17 cellular contexts compared by ENCODE assay signal in genomic region chr5:76500633-76501393, GRCh38.
DNase-seq lines count a peak whose midpoint lies in the region; ATAC-seq and TF ChIP-seq lines count a peak whose summit lies in the region.
"Had no signal": no experiment of that assay in that cellular context is flagged by ENCODE, and none has a peak within 500 bp of the region (broad histone marks: within the 10 kb centered on the region; RNA-seq: fewer than 3 reads in every experiment).

No MANE protein-coding gene starts in this region.

- H3K79me2 ChIP-seq in GM23338 (replicated peaks; ENCODE audit: insufficient read depth): 0 out of 2 replicates have a peak, but pooled peaks cover 6% of the 10 kb centered on the region

- H3K27me3 Mint-ChIP-seq in GM23338 (ENCODE audit: insufficient read depth, low read depth, poor library complexity): peaks cover 9% of the 10 kb centered on the region

- ATAC-seq in left colon (peak; percentile 16), GM23338 (no peak), HG02852 (IDR thresholded peaks at IDR 0.05; ENCODE audit: unreplicated experiment) (no peak), GM21390 (IDR thresholded peaks at IDR 0.05; ENCODE audit: unreplicated experiment) (no peak)

- no peak for TF ChIP-seq CTCF in brain microvascular endothelial cell (IDR thresholded peaks at IDR 0.05; ENCODE audit: low read depth, low read length, missing control alignments)
- no peak for TF ChIP-seq CTCF in GM23338 (conservative IDR thresholded peaks at IDR 0.05; ENCODE audit: low read depth in 2 of 2)

- intact Hi-C loops in left colon (cut with DNase I, micrococcal nuclease): no loop called here

- peaks cover 3% of the 10 kb centered on the region; the same call in 1 of the 3 replicates for H3K36me3 Mint-ChIP-seq in GM23338 (ENCODE audit: low read depth)

- H3K27ac Mint-ChIP-seq in GM23338: no peak overlapping the region

- H3K9me2 ChIP-seq in GM23338 (ENCODE audit: insufficient read depth): no peaks in the 10 kb centered on the region

- no peaks in the 10 kb centered on the region for H3K36me3 ChIP-seq in MG63
- H3K36me3 ChIP-seq in brain microvascular endothelial cell (replicated peaks): no peaks in the 10 kb centered on the region
- H3K36me3 ChIP-seq in GM23338 (ENCODE audit: insufficient read depth): no peaks in the 10 kb centered on the region
- H3K36me3 ChIP-seq: Peyer's patch had no signal

- no peak overlapping the region for H3K27ac ChIP-seq in brain microvascular endothelial cell
- no peak overlapping the region for H3K27ac ChIP-seq in GM23338 (ENCODE audit: low read depth)
- H3K27ac ChIP-seq: BLaER1, KMS-11, Peyer's patch had no signal

- H4K20me1 ChIP-seq in GM23338 (replicated peaks; ENCODE audit: insufficient read depth): no peaks in the 10 kb centered on the region

- no peaks in the 10 kb centered on the region for H3K27me3 ChIP-seq in MG63
- H3K27me3 ChIP-seq in brain microvascular endothelial cell (replicated peaks): no peaks in the 10 kb centered on the region
- no peaks in the 10 kb centered on the region for H3K27me3 ChIP-seq in GM23338 (ENCODE audit: insufficient read depth)
- H3K27me3 ChIP-seq: BLaER1, Peyer's patch had no signal

- no peak overlapping the region for H2AFZ ChIP-seq in GM23338

- H3K4me2 ChIP-seq in GM23338: no peak overlapping the region
- H3K4me2 ChIP-seq: BLaER1, KMS-11 had no signal

- H3K9me3 ChIP-seq in MG63: no peaks in the 10 kb centered on the region
- H3K9me3 ChIP-seq: BLaER1, Peyer's patch had no signal

- in situ Hi-C loops in brain microvascular endothelial cell (cut with HindIII; ENCODE audit: low pct_ligation_motif_present, low sequenced_read_pairs): no loop called here

- H3K9me3 Mint-ChIP-seq in GM23338: peaks cover 2% of the 10 kb centered on the region; the same call in 2 of the 3 replicates

- no peak overlapping the region for H3K4me3 Mint-ChIP-seq in GM23338

- H3K4me1 ChIP-seq in GM23338 (ENCODE audit: insufficient read depth): peaks cover 57% of the 10 kb centered on the region
- H3K4me1 ChIP-seq: Peyer's patch had no signal

- peaks cover 62% of the 10 kb centered on the region for H3K4me1 Mint-ChIP-seq in GM23338

- DNase-seq in H4 (ENCODE audit: low spot score) (peak; percentile 56), MG63 (peak; percentile 36), brain microvascular endothelial cell (peak; percentile 7), left colon (no peak), GM23338 (ENCODE audit: low spot score) (no peak), NCI-H1930 (lab: John Stamatoyannopoulos, UW) (no peak)
- DNase-seq: COR-L47, GOT3, NCI-H1417, NCI-H2029 treated with DMSO at 0.1 percent for 48 hours, NCI-H510A treated with DMSO at 0.1 percent for 48 hours, Peyer's patch, SHP77 had no signal

- no peak overlapping the region for H3K4me3 ChIP-seq in MG63
- no peak overlapping the region for H3K4me3 ChIP-seq in brain microvascular endothelial cell (ENCODE audit: low read depth, low read length)
- no peak overlapping the region for H3K4me3 ChIP-seq in GM23338
- H3K4me3 ChIP-seq: BLaER1, Peyer's patch had no signal

- 0 out of 2 replicates have a peak, but pooled peaks cover 3% of the 10 kb centered on the region for H3F3A ChIP-seq in GM23338 (replicated peaks; ENCODE audit: low read depth)

TF ChIP-seq in GM23338, 12 proteins besides CTCF, POLR2A, EP300 and RAD21:
- no peak for TF ChIP-seq NANOG (IDR thresholded peaks at IDR 0.05; ENCODE audit: borderline replicate concordance)
- TF ChIP-seq ZNF331 (CRISPR knock-in tag; IDR thresholded peaks at IDR 0.05; ENCODE audit: low read depth): no peak
- no peak for TF ChIP-seq ZNF114 (CRISPR knock-in tag; IDR thresholded peaks at IDR 0.05)
- TF ChIP-seq EZH2phosphoT487 (IDR thresholded peaks at IDR 0.05; ENCODE audit: unreplicated experiment): no peak
- no peak for TF ChIP-seq EZH2 (IDR thresholded peaks at IDR 0.05; ENCODE audit: low read depth, unreplicated experiment)
- no peak for TF ChIP-seq CREB1 (CRISPR knock-in tag; IDR thresholded peaks at IDR 0.05; ENCODE audit: low read depth)
- no peak for TF ChIP-seq ETS1 (IDR thresholded peaks at IDR 0.05)
- no peak for TF ChIP-seq ZNF462 (CRISPR knock-in tag; IDR thresholded peaks at IDR 0.05)
- no peak for TF ChIP-seq POLR2AphosphoS5 (IDR thresholded peaks at IDR 0.05; ENCODE audit: low read depth)
- TF ChIP-seq JUNB (IDR thresholded peaks at IDR 0.05; ENCODE audit: unreplicated experiment): no peak

Comparison
In these comparisons a context has a peak if more than half of its experiments do, and no peak if none do; other contexts are left out.
1. DNase-seq: peak in H4 (single experiment), MG63 (single experiment) and brain microvascular endothelial cell (single experiment); none in left colon (0 of 2), GM23338 (single experiment) and NCI-H1930 (0 of 2).